Comparison of ENCODE assay signal across 13 cellular contexts in genomic region chr14:50763386-50764007, GRCh38.
DNase-seq lines count a peak whose midpoint lies in the region; ATAC-seq and TF ChIP-seq lines count a peak whose summit lies in the region.
"Had no signal": no experiment of that assay in that cellular context is flagged by ENCODE, and none has a peak within 500 bp of the region (broad histone marks: within the 10 kb centered on the region; RNA-seq: fewer than 3 reads in every experiment).

No MANE protein-coding gene starts in this region.

- no peak for TF ChIP-seq CTCF in HEK293 (tag by site-specific recombination; IDR thresholded peaks at IDR 0.05)
- TF ChIP-seq CTCF in astrocyte of the cerebellum (IDR thresholded peaks at IDR 0.05; ENCODE audit: low read depth, low read length, missing control alignments), result no peak
- no peak for TF ChIP-seq CTCF in mucosa of descending colon (IDR thresholded peaks at IDR 0.05)

- H3K36me3 ChIP-seq in HEK293 (ENCODE audit: control insufficient read depth in 2 of 2, insufficient read depth in 1 of 2, low read length in 2 of 2) (peaks cover 20 to 70% of the 10 kb centered on the region in 2 experiments), mucosa of descending colon (ENCODE audit: low read depth) (no peaks in the 10 kb centered on the region)

- H3K9me3 ChIP-seq in HEK293 (ENCODE audit: control insufficient read depth, insufficient read depth, low read depth, low read length), result no peaks in the 10 kb centered on the region
- no peaks in the 10 kb centered on the region for H3K9me3 ChIP-seq in mucosa of descending colon
- H3K9me3 ChIP-seq: sigmoid colon had no signal

- no peak overlapping the region for H3K4me3 ChIP-seq in HEK293 (ENCODE audit: low read depth, low read length)
- H3K4me3 ChIP-seq in astrocyte of the cerebellum (ENCODE audit: low read depth, low read length), result no peak overlapping the region
- H3K4me3 ChIP-seq in mucosa of descending colon, result no peak overlapping the region
- H3K4me3 ChIP-seq: sigmoid colon had no signal

- CTCF ChIA-PET in HEK293 (lab: Yijun Ruan, JAX), result interaction anchor here (0.5 to 11.0 kb wide), 5 partner anchors 12 to 101 kb away, joined by 3 to 107 read pairs (median 3); no protein-coding TSS in a partner anchor

- POLR2A ChIA-PET in HEK293 (lab: Yijun Ruan, JAX), result no interaction called here

- intact Hi-C loops in mucosa of descending colon (cut with DNase I, micrococcal nuclease), result no loop called here

- ATAC-seq in mucosa of descending colon (peak; percentile 13), GM19467 (IDR thresholded peaks at IDR 0.05; ENCODE audit: unreplicated experiment) (no peak)
- ATAC-seq: CD8-positive, alpha-beta T cell had no signal

- in situ Hi-C loops in astrocyte of the cerebellum (cut with HindIII; ENCODE audit: low sequenced_read_pairs), result no loop called here

- DNase-seq in A172 (ENCODE audit: low spot score) (peak; percentile 80), astrocyte of the cerebellum (ENCODE audit: low read depth) (peak; percentile 83), mucosa of descending colon (no peak), NCI-H748 treated with DMSO at 0.1 percent for 48 hours (lab: John Stamatoyannopoulos, UW) (no peak), D341Med (ENCODE audit: low spot score) (no peak)
- no peak for DNase-seq in NK-92 treated with Interleukin-12 subunit alpha and Interleukin-12 subunit beta, amount 100 ng/mL, for 24 hours (lab: John Stamatoyannopoulos, UW)
- DNase-seq: activated B cell treated with CpG ODN at 0.5 μM for 24 hours; activated gamma-delta T cell; CD8-positive, alpha-beta T cell; NCI-H1092; sigmoid colon had no signal

- H3K27ac ChIP-seq in HEK293 (ENCODE audit: extremely low read depth, low read depth, low read length), result peak overlapping the region; percentile 87
- H3K27ac ChIP-seq: sigmoid colon had no signal

- peaks cover 17% of the 10 kb centered on the region for H3K4me1 ChIP-seq in HEK293 (ENCODE audit: control insufficient read depth, insufficient read depth, low read length)
- no peaks in the 10 kb centered on the region for H3K4me1 ChIP-seq in mucosa of descending colon (ENCODE audit: low read depth)
- H3K4me1 ChIP-seq: sigmoid colon had no signal

TF ChIP-seq in HEK293, 187 proteins besides CTCF, POLR2A, EP300 and RAD21 (continues in another document):
- TF ChIP-seq ZNF580 (tag by site-specific recombination; IDR thresholded peaks at IDR 0.05) (0 out of 2 replicates have a peak, but pooled peaks have one; percentile 36), ZNF585B (tag by site-specific recombination; IDR thresholded peaks at IDR 0.05) (no peak), ZNF23 (tag by site-specific recombination; IDR thresholded peaks at IDR 0.05; ENCODE audit: borderline replicate concordance) (no peak), ZBTB10 (tag by site-specific recombination; IDR thresholded peaks at IDR 0.05) (no peak), GFI1B (tag by site-specific recombination; IDR thresholded peaks at IDR 0.05) (peak; percentile 93), HOXD13 (CRISPR knock-in tag; IDR thresholded peaks at IDR 0.05; ENCODE audit: borderline replicate concordance) (peak; percentile 54; the same call in 1 of the 2 replicates), ZBTB11 (tag by site-specific recombination; conservative IDR thresholded peaks at IDR 0.05; ENCODE audit: low read depth) (no peak), ZNF621 (tag by site-specific recombination; IDR thresholded peaks at IDR 0.05) (no peak), GLI2 (tag by site-specific recombination; IDR thresholded peaks at IDR 0.05; ENCODE audit: borderline replicate concordance, low read depth) (peak; percentile 52; the same call in 1 of the 2 replicates), ZBTB44 (tag by site-specific recombination; IDR thresholded peaks at IDR 0.05) (peak; percentile 66; the same call in 1 of the 2 replicates), PRDM4 (tag by site-specific recombination; IDR thresholded peaks at IDR 0.05) (peak; percentile 44), ZNF843 (tag by site-specific recombination; IDR thresholded peaks at IDR 0.05) (peak; percentile 90)

Comparison
In these comparisons a context has a peak if more than half of its experiments do, and no peak if none do; other contexts are left out.
1. DNase-seq: peak in A172 (single experiment) and astrocyte of the cerebellum (single experiment); none in mucosa of descending colon (0 of 3), NK-92 treated with Interleukin-12 subunit alpha and Interleukin-12 subunit beta, amount 100 ng/mL, for 24 hours (single experiment), NCI-H748 treated with DMSO at 0.1 percent for 48 hours (single experiment) and D341Med (single experiment).